9 cellular contexts compared by ENCODE assay signal in genomic region chr3:108099679-108100428, GRCh38. TPM values are rescaled to one million over a fixed set of nuclear protein-coding genes. Genes with fewer than 3 reads are reported as not detected.
DNase-seq lines count a peak whose midpoint lies in the region; ATAC-seq and TF ChIP-seq lines count a peak whose summit lies in the region.
"Had no signal": no experiment of that assay in that cellular context is flagged by ENCODE, and none has a peak within 500 bp of the region (broad histone marks: within the 10 kb centered on the region; RNA-seq: fewer than 3 reads in every experiment).

No MANE protein-coding gene starts in this region.

- H3K4me1 ChIP-seq in heart right ventricle = peaks cover 0 to 36% (median 8%) of the 10 kb centered on the region in 9 donors
- H3K4me1 ChIP-seq in thyroid gland = peaks cover 29 to 33% of the 10 kb centered on the region in 2 donors

- 80 to 94% methylated on average over 9 of the region's 9 CpGs for WGBS in heart right ventricle, 2 donors
- 57 to 62% methylated on average over 9 of the region's 9 CpGs for WGBS in thyroid gland, 2 donors

- H3K27me3 ChIP-seq in heart right ventricle (no peaks in the 10 kb centered on the region), WERI-Rb-1 (ENCODE audit: insufficient read depth, low read depth, severe bottlenecking) (no peaks in the 10 kb centered on the region), thyroid gland (no peaks in the 10 kb centered on the region)

- TF ChIP-seq POLR2A in thyroid gland (IDR thresholded peaks at IDR 0.05) = peak in 1 of 2 donors; percentile 54

- no peaks in the 10 kb centered on the region for H3K36me3 ChIP-seq in heart right ventricle
- H3K36me3 ChIP-seq in WERI-Rb-1 = no peaks in the 10 kb centered on the region
- H3K36me3 ChIP-seq in thyroid gland = no peaks in the 10 kb centered on the region
- H3K36me3 ChIP-seq: thoracic aorta had no signal

- H3K4me3 ChIP-seq in heart right ventricle = no peak overlapping the region
- no peak overlapping the region for H3K4me3 ChIP-seq in WERI-Rb-1 (ENCODE audit: low read depth, low read length)
- H3K4me3 ChIP-seq in thyroid gland (replicated peaks in 1 of 3) = no peak overlapping the region
- H3K4me3 ChIP-seq: thoracic aorta had no signal

- ATAC-seq in left ventricle myocardium superior = no peak
- no peak for ATAC-seq in heart right ventricle
- peak; percentile 26 for ATAC-seq in HG03097 (IDR thresholded peaks at IDR 0.05; ENCODE audit: low FRiP score, unreplicated experiment)

- H3K27ac ChIP-seq in heart right ventricle (no peak overlapping the region), WERI-Rb-1 (no peak overlapping the region), thyroid gland (peak overlapping the region; percentile 56 to 84 (median 80))
- H3K27ac ChIP-seq: thoracic aorta had no signal

- peak; percentile 28 for DNase-seq in left ventricle myocardium superior
- DNase-seq in heart right ventricle = no peak
- peak; percentile 31 for DNase-seq in WERI-Rb-1
- DNase-seq in thyroid gland = peak; percentile 79 to 81
- DNase-seq in mesenteric fat pad (ENCODE audit: low spot score) = no peak
- DNase-seq in pons (ENCODE audit: low spot score) = no peak
- no peak for DNase-seq in activated effector memory CD4-positive, alpha-beta T cell treated with Interleukin-2 at 50 U/mL for 16 hours

- TF ChIP-seq CTCF in heart right ventricle (IDR thresholded peaks at IDR 0.05) = no peak
- TF ChIP-seq CTCF in WERI-Rb-1 (IDR thresholded peaks at IDR 0.05; ENCODE audit: low read depth, low read length) = no peak
- no peak for TF ChIP-seq CTCF in thyroid gland (IDR thresholded peaks at IDR 0.05)

- intact Hi-C loops in left ventricle myocardium superior (cut with micrococcal nuclease) = no loop called here
- intact Hi-C loops in heart right ventricle (cut with DNase I) = loop anchor here in 3 of 10 donors (5.0 to 10.0 kb wide), 4 partner anchors 112 to 165 kb away; partner anchors contain the start of gene IFT57 (in 1 of the 3)
- intact Hi-C loops in thyroid gland (cut with DNase I) = no loop called here

- H3K9me3 ChIP-seq in heart right ventricle = no peaks in the 10 kb centered on the region
- H3K9me3 ChIP-seq in WERI-Rb-1 (ENCODE audit: severe bottlenecking) = no peaks in the 10 kb centered on the region
- no peaks in the 10 kb centered on the region for H3K9me3 ChIP-seq in thyroid gland
- H3K9me3 ChIP-seq: thoracic aorta had no signal

RNA-seq across cellular contexts. Expression of gene CD47, which starts 9.0 kb away (rescaled TPM):
- total RNA-seq in left ventricle myocardium superior (37.7 TPM), heart right ventricle (10 to 100 TPM; 36.3 to 76.3 (median 51.2) TPM), thyroid gland (100 to 1,000 TPM; 146 to 167 (median 160) TPM), mesenteric fat pad (59.3 TPM)
- polyA plus RNA-seq in heart right ventricle = 10 to 100 TPM; 17.9 to 32.4 TPM

Comparison
In these comparisons a context has a peak if more than half of its experiments do, and no peak if none do; other contexts are left out.
1. DNase-seq: peak in left ventricle myocardium superior (single experiment), WERI-Rb-1 (single experiment) and thyroid gland (2 of 2); none in heart right ventricle (0 of 2), mesenteric fat pad (single experiment), pons (single experiment) and activated effector memory CD4-positive, alpha-beta T cell treated with Interleukin-2 at 50 U/mL for 16 hours (single experiment).
2. H3K27ac ChIP-seq: peak in thyroid gland (3 of 3); none in heart right ventricle (0 of 10) and WERI-Rb-1 (single experiment).